1 cellular context compared by ENCODE assay signal in genomic region chr3:132659370-132660055, GRCh38.
TF ChIP-seq lines count a peak whose summit lies in the region.

TSS of gene ACAD11 (minus strand) at chr3:132659809. CDS start at chr3:132659751, 58 bp downstream.

TF ChIP-seq in HepG2, 621 proteins besides CTCF, POLR2A, EP300 and RAD21 (continued from another document and continues in another):
- 0 out of 2 replicates have a peak, but pooled peaks have one; percentile 19 for TF ChIP-seq ZNF580 (CRISPR knock-in tag; IDR thresholded peaks at IDR 0.05; ENCODE audit: borderline replicate concordance, low read depth)
- TF ChIP-seq SPEN (CRISPR knock-in tag; IDR thresholded peaks at IDR 0.05; ENCODE audit: low read depth): peak; percentile 15; the same call in 1 of the 2 replicates
- TF ChIP-seq JARID2 (CRISPR knock-in tag; IDR thresholded peaks at IDR 0.05; ENCODE audit: insufficient replicate concordance): peak; percentile 71
- peak; percentile 3 for TF ChIP-seq SRSF1 (optimal IDR thresholded peaks at IDR 0.05; ENCODE audit: low read depth, low read length)
- no peak for TF ChIP-seq KAT8 (CRISPR knock-in tag; IDR thresholded peaks at IDR 0.05)
- TF ChIP-seq ZNF12 (CRISPR knock-in tag; IDR thresholded peaks at IDR 0.05): 0 out of 2 replicates have a peak, but pooled peaks have one; percentile 7
- TF ChIP-seq HNF4A (CRISPR knock-in tag; IDR thresholded peaks at IDR 0.05): peak; percentile 52
- no peak for TF ChIP-seq ZNF576 (CRISPR knock-in tag; IDR thresholded peaks at IDR 0.05)
- peak; percentile 35; the same call in 1 of the 2 replicates for TF ChIP-seq POGZ (CRISPR knock-in tag; IDR thresholded peaks at IDR 0.05)
- TF ChIP-seq ZNF746 (CRISPR knock-in tag; IDR thresholded peaks at IDR 0.05): no peak
- TF ChIP-seq ZNF414 (CRISPR knock-in tag; IDR thresholded peaks at IDR 0.05): peak; percentile 56; the same call in 1 of the 2 replicates
- TF ChIP-seq HMGXB4 (CRISPR knock-in tag; IDR thresholded peaks at IDR 0.05; ENCODE audit: borderline replicate concordance in 1 of 2, low read depth in 1 of 2): peak in 1 of 2 experiments; percentile 36; a peak in 1 of 4 replicates
- TF ChIP-seq BRD4 (CRISPR knock-in tag; IDR thresholded peaks at IDR 0.05): 0 out of 2 replicates have a peak, but pooled peaks have one; percentile 66
- TF ChIP-seq KLF11 (CRISPR knock-in tag; IDR thresholded peaks at IDR 0.05): peak; percentile 2; the same call in 1 of the 2 replicates
- 0 out of 2 replicates have a peak, but pooled peaks have one; percentile 42 for TF ChIP-seq CBFB (CRISPR knock-in tag; IDR thresholded peaks at IDR 0.05)
- TF ChIP-seq MAF1 (CRISPR knock-in tag; IDR thresholded peaks at IDR 0.05; ENCODE audit: borderline replicate concordance): 0 out of 2 replicates have a peak, but pooled peaks have one; percentile 23
- peak; percentile 61; the same call in 1 of the 2 replicates for TF ChIP-seq ZFP1 (CRISPR knock-in tag; IDR thresholded peaks at IDR 0.05)
- TF ChIP-seq HOXD1 (CRISPR knock-in tag; IDR thresholded peaks at IDR 0.05): 0 out of 2 replicates have a peak, but pooled peaks have one; percentile 32
- peak; percentile 7; the same call in 1 of the 2 replicates for TF ChIP-seq BCL6 (CRISPR knock-in tag; IDR thresholded peaks at IDR 0.05)
- TF ChIP-seq ZNF430 (CRISPR knock-in tag; IDR thresholded peaks at IDR 0.05): peak; percentile 53; the same call in 1 of the 2 replicates
- no peak for TF ChIP-seq ZFYVE20 (CRISPR knock-in tag; IDR thresholded peaks at IDR 0.05; ENCODE audit: borderline replicate concordance, low read depth)
- peak; percentile 35; the same call in 1 of the 2 replicates for TF ChIP-seq MEIS1 (CRISPR knock-in tag; IDR thresholded peaks at IDR 0.05; ENCODE audit: borderline replicate concordance)
- TF ChIP-seq GATAD2A (CRISPR knock-in tag; IDR thresholded peaks at IDR 0.05): peak; percentile 36; the same call in 1 of the 2 replicates
- TF ChIP-seq NCOR1 (IDR thresholded peaks at IDR 0.05; ENCODE audit: borderline replicate concordance, low read length): 0 out of 2 replicates have a peak, but pooled peaks have one; percentile 4
- TF ChIP-seq PHF21A (CRISPR knock-in tag; IDR thresholded peaks at IDR 0.05): peak; percentile 80; the same call in 1 of the 2 replicates
- 0 out of 2 replicates have a peak, but pooled peaks have one; percentile 8 for TF ChIP-seq HNF1B (CRISPR knock-in tag; IDR thresholded peaks at IDR 0.05)
- TF ChIP-seq SAP130 (CRISPR knock-in tag; IDR thresholded peaks at IDR 0.05; ENCODE audit: low read depth): peak; percentile 68
- no peak for TF ChIP-seq ZBTB21 (CRISPR knock-in tag; IDR thresholded peaks at IDR 0.05)
- no peak for TF ChIP-seq ZNF652 (CRISPR knock-in tag; IDR thresholded peaks at IDR 0.05; ENCODE audit: borderline replicate concordance, low read depth)
- TF ChIP-seq ZNF431 (CRISPR knock-in tag; IDR thresholded peaks at IDR 0.05; ENCODE audit: borderline replicate concordance, low read depth): no peak
- no peak for TF ChIP-seq SRSF9 (IDR thresholded peaks at IDR 0.05; ENCODE audit: borderline replicate concordance, insufficient read depth, low read depth, low read length, poor library complexity, severe bottlenecking)
- TF ChIP-seq ZNF34 (CRISPR knock-in tag; IDR thresholded peaks at IDR 0.05; ENCODE audit: borderline replicate concordance): 0 out of 2 replicates have a peak, but pooled peaks have one; percentile 52
- no peak for TF ChIP-seq KDM5B (CRISPR knock-in tag; IDR thresholded peaks at IDR 0.05; ENCODE audit: borderline replicate concordance)
- TF ChIP-seq TFAP4 (IDR thresholded peaks at IDR 0.05; ENCODE audit: borderline replicate concordance, low read depth): no peak; the same call in 1 of the 2 replicates
- TF ChIP-seq LCORL (IDR thresholded peaks at IDR 0.05): no peak
- peak; percentile 35 for TF ChIP-seq LCORL (CRISPR knock-in tag; IDR thresholded peaks at IDR 0.05)
- no peak; the same call in 1 of the 2 replicates for TF ChIP-seq ZNF772 (CRISPR knock-in tag; IDR thresholded peaks at IDR 0.05)
- no peak for TF ChIP-seq CBX5 (CRISPR knock-in tag; IDR thresholded peaks at IDR 0.05; ENCODE audit: borderline replicate concordance)
- no peak for TF ChIP-seq SOX6 (IDR thresholded peaks at IDR 0.05)
- TF ChIP-seq SOX6 (CRISPR knock-in tag; IDR thresholded peaks at IDR 0.05): peak; percentile 13; the same call in 1 of the 2 replicates
- TF ChIP-seq ZBTB40 (IDR thresholded peaks at IDR 0.05): no peak
- TF ChIP-seq ZBTB40 (CRISPR knock-in tag; IDR thresholded peaks at IDR 0.05): no peak
- peak; percentile 71 for TF ChIP-seq POLR2AphosphoS5 (IDR thresholded peaks at IDR 0.05; ENCODE audit: low read depth, low read length)
- peak; percentile 28 for TF ChIP-seq YY1 (IDR thresholded peaks at IDR 0.05; ENCODE audit: insufficient read depth, insufficient replicate concordance, low read depth, low read length)
- 0 out of 2 replicates have a peak, but pooled peaks have one; percentile 25 for TF ChIP-seq MYPOP (CRISPR knock-in tag; IDR thresholded peaks at IDR 0.05)
- no peak for TF ChIP-seq PBX3 (CRISPR knock-in tag; IDR thresholded peaks at IDR 0.05; ENCODE audit: borderline replicate concordance)
- TF ChIP-seq JUN (CRISPR knock-in tag; IDR thresholded peaks at IDR 0.05): 0 out of 2 replicates have a peak, but pooled peaks have one; percentile 8
- peak; percentile 52; the same call in 1 of the 2 replicates for TF ChIP-seq MYC (CRISPR knock-in tag; IDR thresholded peaks at IDR 0.05; ENCODE audit: borderline replicate concordance)
